ENCODE assay signal across 1 cellular context in the genomic region with DNA sequence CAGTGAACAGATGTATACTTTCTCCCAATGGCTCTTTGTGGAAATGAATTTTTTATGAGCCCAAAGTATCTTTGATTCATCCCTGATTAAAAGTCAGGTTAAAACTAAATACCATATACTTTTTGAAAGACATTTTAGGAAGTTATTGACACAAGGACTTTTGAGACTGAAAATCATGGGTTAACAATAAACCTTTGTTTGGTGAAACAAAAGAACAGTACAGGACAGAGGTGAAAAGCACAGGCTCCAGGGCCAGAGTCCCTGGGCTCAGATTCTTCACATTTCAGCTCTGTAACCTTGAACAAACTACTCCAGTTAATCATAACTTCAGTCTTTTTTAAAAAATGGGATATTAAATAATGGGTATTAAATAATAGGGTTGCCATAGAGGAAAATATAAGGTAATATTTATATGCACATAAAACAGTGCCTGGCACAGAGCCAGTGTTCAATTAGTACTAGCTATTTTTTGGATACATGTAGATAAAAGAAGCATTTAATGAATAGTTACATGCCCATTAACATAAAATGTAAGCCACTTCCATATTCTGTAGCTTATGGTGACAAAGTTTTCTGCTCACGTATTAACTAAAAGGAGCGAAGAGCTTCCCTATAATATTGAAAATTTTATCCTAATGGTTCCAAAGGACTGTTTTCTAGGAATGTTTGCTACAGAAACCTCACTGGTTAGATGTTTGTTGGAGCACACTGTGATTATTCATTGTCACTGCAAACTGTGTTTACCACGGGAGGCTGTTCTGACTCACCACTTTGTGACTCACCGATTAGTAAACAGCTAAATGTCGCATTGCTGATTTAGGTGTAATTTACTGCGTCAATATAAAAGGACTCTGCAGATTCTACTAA.
TF ChIP-seq lines count a peak whose summit lies in the region.

No MANE protein-coding gene starts in this region.

TF ChIP-seq in SK-N-SH, 30 proteins besides CTCF, POLR2A, EP300 and RAD21 (continued from another document):
- TF ChIP-seq JUND (IDR thresholded peaks at IDR 0.05) (no peak; the same call in 1 of the 2 replicates), RXRA (IDR thresholded peaks at IDR 0.05; ENCODE audit: borderline replicate concordance, low read depth) (no peak), NRF1 (IDR thresholded peaks at IDR 0.05; ENCODE audit: low read depth, low read length) (no peak), POLR2AphosphoS5 (IDR thresholded peaks at IDR 0.05; ENCODE audit: low read depth, low read length) (no peak), FOSL2 (IDR thresholded peaks at IDR 0.05; ENCODE audit: borderline replicate concordance, low read depth) (peak; percentile 66; the same call in 1 of the 2 replicates)
